ENCODE assay signal across 1 cellular context in the genomic region with DNA sequence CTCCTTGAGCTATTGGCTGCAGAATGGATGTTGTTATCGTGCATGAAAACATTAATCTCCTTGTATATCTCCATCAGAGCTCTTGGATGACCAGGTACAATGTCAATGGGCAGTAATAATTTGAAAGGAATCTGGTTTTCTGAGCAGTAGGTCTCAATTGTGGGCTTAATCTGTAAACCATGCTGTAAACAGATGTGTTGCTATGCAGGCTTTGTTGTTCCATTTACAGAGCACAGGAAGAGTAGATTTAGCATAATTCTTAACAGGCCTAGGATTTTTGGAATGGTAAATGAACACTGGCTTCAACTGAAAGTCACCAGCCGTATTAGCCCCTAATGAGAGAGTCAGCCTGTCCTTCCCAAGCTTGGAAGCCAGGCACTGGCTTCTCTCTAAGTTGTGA.
TF ChIP-seq lines count a peak whose summit lies in the region.

No MANE protein-coding gene starts in this region.

TF ChIP-seq in SK-N-SH, 30 proteins besides CTCF, POLR2A, EP300 and RAD21:
- no peak for TF ChIP-seq GATA2 (CRISPR knock-in tag; IDR thresholded peaks at IDR 0.05)
- TF ChIP-seq, protein P1, sequence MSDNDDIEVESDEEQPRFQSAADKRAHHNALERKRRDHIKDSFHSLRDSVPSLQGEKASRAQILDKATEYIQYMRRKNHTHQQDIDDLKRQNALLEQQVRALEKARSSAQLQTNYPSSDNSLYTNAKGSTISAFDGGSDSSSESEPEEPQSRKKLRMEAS (IDR thresholded peaks at IDR 0.05; ENCODE audit: low read depth) = 0 out of 2 replicates have a peak, but pooled peaks have one; percentile 34
- peak; percentile 87 for TF ChIP-seq RFX5 (IDR thresholded peaks at IDR 0.05; ENCODE audit: low read length)
- TF ChIP-seq, protein P2, sequence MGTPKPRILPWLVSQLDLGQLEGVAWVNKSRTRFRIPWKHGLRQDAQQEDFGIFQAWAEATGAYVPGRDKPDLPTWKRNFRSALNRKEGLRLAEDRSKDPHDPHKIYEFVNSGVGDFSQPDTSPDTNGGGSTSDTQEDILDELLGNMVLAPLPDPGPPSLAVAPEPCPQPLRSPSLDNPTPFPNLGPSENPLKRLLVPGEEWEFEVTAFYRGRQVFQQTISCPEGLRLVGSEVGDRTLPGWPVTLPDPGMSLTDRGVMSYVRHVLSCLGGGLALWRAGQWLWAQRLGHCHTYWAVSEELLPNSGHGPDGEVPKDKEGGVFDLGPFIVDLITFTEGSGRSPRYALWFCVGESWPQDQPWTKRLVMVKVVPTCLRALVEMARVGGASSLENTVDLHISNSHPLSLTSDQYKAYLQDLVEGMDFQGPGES (IDR thresholded peaks at IDR 0.05; ENCODE audit: low read depth, low read length) = no peak
- no peak for TF ChIP-seq FOXJ3 (CRISPR knock-in tag; IDR thresholded peaks at IDR 0.05)
- TF ChIP-seq TCF12 (IDR thresholded peaks at IDR 0.05) = peak; percentile 39; the same call in 1 of the 2 replicates
- no peak for TF ChIP-seq MEF2A (IDR thresholded peaks at IDR 0.05; ENCODE audit: borderline replicate concordance, low read depth)
